In the genomic region with DNA sequence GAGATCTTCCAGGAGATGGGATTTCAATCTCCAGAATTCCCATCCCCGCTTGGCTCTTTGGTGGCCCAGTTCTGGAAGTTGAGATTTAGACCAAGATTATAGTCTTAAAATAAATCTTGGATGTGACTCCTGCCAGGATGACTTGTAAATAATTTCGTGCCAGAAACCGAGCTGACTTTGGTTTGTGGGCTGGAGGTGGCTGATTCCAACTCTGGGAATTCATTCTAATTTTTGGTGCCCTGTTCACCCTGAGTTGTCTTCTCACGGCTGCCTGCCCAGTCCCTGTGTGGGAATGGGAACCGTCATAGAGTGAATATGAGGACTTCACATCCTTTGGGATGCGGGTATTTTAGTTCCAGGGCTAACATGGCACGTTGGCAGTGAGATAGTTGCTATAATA, we compare ENCODE assay signal across 16 cellular contexts.
DNase-seq lines count a peak whose midpoint lies in the region; ATAC-seq lines count a peak whose summit lies in the region.
"Had no signal": no experiment of that assay in that cellular context is flagged by ENCODE, and none has a peak within 500 bp of the region (broad histone marks: within the 10 kb centered on the region; RNA-seq: fewer than 3 reads in every experiment).

No MANE protein-coding gene starts in this region.

- H3K4me3 ChIP-seq in mesenchymal stem cell (ENCODE audit: insufficient read depth in 1 of 2, low read depth in 1 of 2, low read length in 2 of 2) = no peak overlapping the region

- H4K91ac ChIP-seq in mesenchymal stem cell (ENCODE audit: low read length) = no peak overlapping the region

- intact Hi-C loops in left colon (cut with DNase I, micrococcal nuclease) = no loop called here

- no peak overlapping the region for H2BK120ac ChIP-seq in mesenchymal stem cell (ENCODE audit: low read depth, low read length)

- no peak overlapping the region for H2BK12ac ChIP-seq in mesenchymal stem cell (ENCODE audit: low read length in 2 of 2)

- H3K14ac ChIP-seq in mesenchymal stem cell (ENCODE audit: low read length in 2 of 2) = no peak overlapping the region

- H3K18ac ChIP-seq in mesenchymal stem cell (ENCODE audit: low read depth in 1 of 2, low read length in 2 of 2) = no peak overlapping the region

- H3K4me2 ChIP-seq in mesenchymal stem cell (ENCODE audit: low read length, poor library complexity, severe bottlenecking) = no peak overlapping the region

- H3K27me3 ChIP-seq in mesenchymal stem cell (ENCODE audit: control insufficient read depth in 1 of 2, insufficient read depth in 1 of 2, low read length in 2 of 2) = no peaks in the 10 kb centered on the region

- no peak overlapping the region for H2BK15ac ChIP-seq in mesenchymal stem cell (ENCODE audit: low read depth, poor library complexity, severe bottlenecking)

- no peak overlapping the region for H2BK5ac ChIP-seq in mesenchymal stem cell (ENCODE audit: low read depth, low read length, poor library complexity, severe bottlenecking)

- no peak overlapping the region for H4K8ac ChIP-seq in mesenchymal stem cell (ENCODE audit: low read length)

- H3K4ac ChIP-seq in mesenchymal stem cell (ENCODE audit: low read depth in 1 of 2, low read length in 2 of 2) = no peak overlapping the region

- H3K23ac ChIP-seq in mesenchymal stem cell (ENCODE audit: low read length in 2 of 2) = no peak overlapping the region

- peak; percentile 48 for DNase-seq in AG08395 (ENCODE audit: low spot score)
- peak; percentile 77 for DNase-seq in EH (ENCODE audit: low read depth)
- peak; percentile 88 for DNase-seq in RPMI7951 (ENCODE audit: low read depth)
- no peak for DNase-seq in mesenchymal stem cell
- DNase-seq in left colon = no peak
- no peak for DNase-seq in NCI-H2029 (lab: John Stamatoyannopoulos, UW)
- DNase-seq: CD8-positive, alpha-beta T cell; DMS79; NCI-H1417 treated with DMSO at 0.1 percent for 48 hours; NCI-H1930; NCI-H2171 treated with DMSO at 0.1 percent for 48 hours; NCI-H446 treated with DMSO at 0.1 percent for 48 hours; OCI-M1; RPMI8226 had no signal

- no peaks in the 10 kb centered on the region for H3K36me3 ChIP-seq in mesenchymal stem cell (ENCODE audit: control insufficient read depth in 1 of 2, insufficient read depth in 2 of 2, low read depth in 1 of 2, low read length in 2 of 2)

- peak overlapping the region; percentile 64 for H2AK5ac ChIP-seq in mesenchymal stem cell (ENCODE audit: low read length, severe bottlenecking)

- peaks cover 26% of the 10 kb centered on the region for H3K79me1 ChIP-seq in mesenchymal stem cell (replicated peaks; ENCODE audit: low read length, poor library complexity, severe bottlenecking)

- no peak overlapping the region for H2AFZ ChIP-seq in mesenchymal stem cell (ENCODE audit: low read depth, low read length)

- peaks cover 12% of the 10 kb centered on the region for H3K4me1 ChIP-seq in mesenchymal stem cell (ENCODE audit: control insufficient read depth, insufficient read depth, low read depth, low read length)

- ATAC-seq in GM19397 (IDR thresholded peaks at IDR 0.05; ENCODE audit: unreplicated experiment) = no peak
- ATAC-seq in left colon = no peak
- ATAC-seq in HG02763 (IDR thresholded peaks at IDR 0.05; ENCODE audit: unreplicated experiment) = no peak
- ATAC-seq: CD8-positive, alpha-beta T cell had no signal

- no peaks in the 10 kb centered on the region for H3K9me3 ChIP-seq in mesenchymal stem cell (ENCODE audit: control insufficient read depth, low read length)

- WGBS in mesenchymal stem cell = 90% methylated on average over 7 of the region's 7 CpGs

- H3K27ac ChIP-seq in mesenchymal stem cell (ENCODE audit: low read length, poor library complexity, severe bottlenecking) = no peak overlapping the region

- H3K9ac ChIP-seq in mesenchymal stem cell (ENCODE audit: low read length) = no peak overlapping the region

Comparison
In these comparisons a context has a peak if more than half of its experiments do, and no peak if none do; other contexts are left out.
1. DNase-seq: peak in AG08395 (single experiment), EH (single experiment) and RPMI7951 (single experiment); none in mesenchymal stem cell (single experiment), left colon (0 of 2) and NCI-H2029 (single experiment).